In the genomic region with DNA sequence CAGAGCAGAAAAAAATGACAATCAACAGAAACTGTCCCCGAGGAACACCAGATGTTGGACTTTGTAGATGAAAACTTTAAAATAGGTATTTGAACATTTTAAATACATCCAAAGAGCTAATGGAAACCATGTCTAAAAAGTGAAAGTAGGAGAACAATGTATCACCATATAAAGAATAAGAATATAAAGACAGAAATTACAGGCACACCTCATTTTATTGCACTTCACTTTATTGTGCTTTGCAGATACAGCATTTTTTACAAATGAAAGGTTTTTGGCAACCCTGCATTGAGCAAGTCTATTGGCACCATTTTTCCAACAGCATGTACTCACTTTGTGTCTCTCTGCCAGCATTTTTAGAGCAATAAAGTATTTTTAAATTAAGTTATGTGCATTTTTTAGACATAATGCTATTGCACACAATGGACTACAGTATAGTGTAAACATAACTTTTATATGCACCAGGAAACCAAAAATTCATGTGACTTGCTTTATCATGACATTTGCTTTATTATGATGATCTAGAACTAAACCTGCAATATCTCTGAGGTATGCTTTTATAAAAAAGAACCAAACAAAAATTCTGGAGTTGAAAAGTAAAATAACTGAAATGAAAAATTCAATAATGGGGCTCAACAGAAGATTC, we compare ENCODE assay signal across 9 cellular contexts.
"Had no signal": no experiment of that assay in that cellular context is flagged by ENCODE, and none has a peak within 500 bp of the region (broad histone marks: within the 10 kb centered on the region; RNA-seq: fewer than 3 reads in every experiment).

No MANE protein-coding gene starts in this region.

- ATAC-seq: HepG2 had no signal

- FAIRE-seq: H54, HepG2 had no signal

- H3K4me2 ChIP-seq: KMS-11 had no signal

- H3K4me3 ChIP-seq: GM23248 had no signal

- DNase-seq: GM23248, GOT3, H9, HCEC 1CT, KBM-7 had no signal

- H3K27ac ChIP-seq: GM23248, HL-60, KMS-11 had no signal

- H2AFZ ChIP-seq: GM23248 had no signal

- H3K9ac ChIP-seq: GM23248, KMS-11 had no signal
